Comparison of ENCODE assay signal across 8 cellular contexts in genomic region chr13:44436589-44437337, GRCh38.
DNase-seq lines count a peak whose midpoint lies in the region; ATAC-seq and TF ChIP-seq lines count a peak whose summit lies in the region.

No MANE protein-coding gene starts in this region.

- H3K36me3 ChIP-seq in right lobe of liver, result peaks cover 0 to 16% (median 0%) of the 10 kb centered on the region in 4 donors

- peak overlapping the region; percentile 98 to 100 (median 99) for H3K27ac ChIP-seq in right lobe of liver

- H3K27me3 ChIP-seq in right lobe of liver, result no peaks in the 10 kb centered on the region

- H3K4me1 Mint-ChIP-seq in effector memory CD8-positive, alpha-beta T cell (ENCODE audit: low read depth in 2 of 2), result peaks cover 19 to 29% of the 10 kb centered on the region in 2 donors

- H3K9me3 Mint-ChIP-seq in effector memory CD8-positive, alpha-beta T cell, result no peaks in the 10 kb centered on the region

- intact Hi-C loops in right lobe of liver (cut with DNase I), result no loop called here

- peak; percentile 29 for ATAC-seq in effector memory CD8-positive, alpha-beta T cell (replicated peaks)
- peak; percentile 85 to 93 (median 86) for ATAC-seq in right lobe of liver
- no peak for ATAC-seq in HG03108 (IDR thresholded peaks at IDR 0.05; ENCODE audit: unreplicated experiment)

- peak; percentile 99 for TF ChIP-seq POLR2A in right lobe of liver (IDR thresholded peaks at IDR 0.05)

- peaks cover 12% of the 10 kb centered on the region for H3K36me3 Mint-ChIP-seq in effector memory CD8-positive, alpha-beta T cell (ENCODE audit: insufficient read depth)

- peak; percentile 99 for DNase-seq in Ammon's horn (ENCODE audit: low spot score)
- peak; percentile 64 for DNase-seq in HS-27A (ENCODE audit: low read depth)
- peak; percentile 95 for DNase-seq in NCI-H748 treated with DMSO at 0.1 percent for 48 hours (lab: John Stamatoyannopoulos, UW)
- peak; percentile 5 to 8 for DNase-seq in activated CD8-positive, alpha-beta memory T cell treated with anti-CD3 and anti-CD28 coated beads for 4 hours (ENCODE audit: low read depth in 2 of 2)
- DNase-seq in effector memory CD8-positive, alpha-beta T cell, result peak; percentile 15 to 23 (median 16)
- DNase-seq in right lobe of liver, result peak; percentile 95 to 97 (median 97)
- peak; percentile 39 for DNase-seq in stimulated activated CD4-positive, alpha-beta T cell treated with anti-CD3 and anti-CD28 coated beads, Interleukin-4, amount 100 ng/mL, for 24 hours

- no peaks in the 10 kb centered on the region for H3K27me3 Mint-ChIP-seq in effector memory CD8-positive, alpha-beta T cell

- peak overlapping the region; percentile 90 for H3K27ac Mint-ChIP-seq in effector memory CD8-positive, alpha-beta T cell

- TF ChIP-seq CTCF in right lobe of liver (IDR thresholded peaks at IDR 0.05), result no peak

- peak overlapping the region; percentile 63 to 71 (median 69) for H3K4me3 ChIP-seq in right lobe of liver

- H3K4me3 Mint-ChIP-seq in effector memory CD8-positive, alpha-beta T cell, result peak overlapping the region; percentile 88 to 90

- H3K9me3 ChIP-seq in right lobe of liver, result no peaks in the 10 kb centered on the region

- 1% methylated on average over 25 of the region's 38 CpGs for WGBS in right lobe of liver (ENCODE audit: insufficient coverage, low coverage, low lambda C conversion rate, missing lambda C conversion rate)

- peaks cover 0 to 22% (median 4%) of the 10 kb centered on the region in 4 donors for H3K4me1 ChIP-seq in right lobe of liver

Comparison
In these comparisons a context has a peak if more than half of its experiments do, and no peak if none do; other contexts are left out.
1. DNase-seq: peak in every context shown above with its lines; median percentile 99 in Ammon's horn; 97 in right lobe of liver; 95 in NCI-H748 treated with DMSO at 0.1 percent for 48 hours; 64 in HS-27A; 39 in stimulated activated CD4-positive, alpha-beta T cell treated with anti-CD3 and anti-CD28 coated beads, Interleukin-4, amount 100 ng/mL, for 24 hours; 16 in effector memory CD8-positive, alpha-beta T cell; 6 in activated CD8-positive, alpha-beta memory T cell treated with anti-CD3 and anti-CD28 coated beads for 4 hours.